ENCODE assay signal across 9 cellular contexts in the genomic region with DNA sequence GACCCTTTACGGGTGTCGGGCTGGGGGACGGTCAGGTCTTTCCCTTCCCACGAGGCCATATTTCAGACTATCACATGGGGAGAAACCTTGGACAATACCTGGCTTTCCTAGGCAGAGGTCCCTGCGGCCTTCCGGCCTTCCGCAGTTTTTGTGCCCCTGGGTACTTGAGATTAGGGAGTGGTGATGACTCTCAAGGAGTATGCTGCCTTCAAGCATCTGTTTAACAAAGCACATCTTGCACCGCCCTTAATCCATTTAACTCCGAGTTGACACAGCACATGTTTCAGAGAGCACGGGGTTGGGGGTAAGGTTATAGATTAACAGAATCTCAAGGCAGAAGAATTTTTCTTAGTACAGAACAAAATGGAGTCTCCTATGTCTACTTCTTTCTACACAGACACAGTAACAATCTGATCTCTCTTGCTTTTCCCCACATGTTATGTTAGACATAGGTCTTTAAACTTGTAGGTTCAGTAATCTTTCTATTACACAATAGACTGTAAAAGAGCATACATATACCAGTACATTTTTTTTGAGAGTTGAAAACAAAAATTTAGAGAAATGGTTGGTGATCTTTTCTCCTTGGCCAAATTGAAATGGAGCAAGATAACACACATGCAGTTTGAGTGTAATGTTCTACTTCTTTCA. TPM values are rescaled to one million over a fixed set of nuclear protein-coding genes. Genes with fewer than 3 reads are reported as not detected.
DNase-seq lines count a peak whose midpoint lies in the region; ATAC-seq and TF ChIP-seq lines count a peak whose summit lies in the region.
"Not testable (repeated sequence)": the region's sequence is repeated elsewhere in the genome, so short reads cannot be mapped to it uniquely, and the experiment has no call there.
"Had no signal": no experiment of that assay in that cellular context is flagged by ENCODE, and none has a peak within 500 bp of the region (broad histone marks: within the 10 kb centered on the region; RNA-seq: fewer than 3 reads in every experiment).

No MANE protein-coding gene starts in this region.

- H3K4me2 ChIP-seq in mesenchymal stem cell (ENCODE audit: low read length, poor library complexity, severe bottlenecking), result peak overlapping the region; percentile 7

- H3K4ac ChIP-seq in mesenchymal stem cell (ENCODE audit: low read depth in 1 of 2, low read length in 2 of 2), result not testable (repeated sequence)

- not testable (repeated sequence) for H2AFZ ChIP-seq in mesenchymal stem cell (ENCODE audit: low read depth, low read length)

- H3K27ac Mint-ChIP-seq in WTC11, result peak overlapping the region; percentile 23; the same call in 1 of the 2 replicates

- peak; percentile 64 for DNase-seq in ELF-1 (ENCODE audit: low read depth, low spot score)
- DNase-seq in NCI-H82 (lab: John Stamatoyannopoulos, UW), result peak; percentile 78
- not testable (repeated sequence) for DNase-seq in WTC11 (ENCODE audit: low spot score); mesenchymal stem cell
- DNase-seq in renal cortical epithelial cell (ENCODE audit: low read depth), result peak; percentile 25

- not testable (repeated sequence) for TF ChIP-seq CTCF in WTC11 (IDR thresholded peaks at IDR 0.05)

- not testable (repeated sequence) for H4K8ac ChIP-seq in mesenchymal stem cell (ENCODE audit: low read length)

- H2BK5ac ChIP-seq in mesenchymal stem cell (ENCODE audit: low read depth, low read length, poor library complexity, severe bottlenecking), result not testable (repeated sequence)

- not testable (repeated sequence) for H3K27me3 ChIP-seq in HUES6 (ENCODE audit: control insufficient read depth, insufficient read depth, low read length); iPS-20b (ENCODE audit: insufficient read depth, low read length); mesenchymal stem cell (ENCODE audit: control insufficient read depth in 1 of 2, insufficient read depth in 1 of 2, low read length in 2 of 2)

- H3K36me3 ChIP-seq in HUES6 (ENCODE audit: control insufficient read depth, insufficient read depth, low read length) (peaks cover 44% of the 10 kb centered on the region), iPS-20b (ENCODE audit: insufficient read depth, low read depth, low read length) (peaks cover 50% of the 10 kb centered on the region), mesenchymal stem cell (ENCODE audit: control insufficient read depth in 1 of 2, insufficient read depth in 2 of 2, low read depth in 1 of 2, low read length in 2 of 2) (peaks cover 14 to 48% of the 10 kb centered on the region in 2 experiments)

- not testable (repeated sequence) for H2AK5ac ChIP-seq in mesenchymal stem cell (ENCODE audit: low read length, severe bottlenecking)

- H3K9ac ChIP-seq in HUES6 (ENCODE audit: low read length), result peak overlapping the region; percentile 66
- H3K9ac ChIP-seq in iPS-20b (ENCODE audit: low read depth, low read length); mesenchymal stem cell (ENCODE audit: low read length): not testable (repeated sequence)

- peaks cover 35% of the 10 kb centered on the region for H3K4me1 Mint-ChIP-seq in WTC11

- POLR2A ChIA-PET in WTC11 (lab: Charles Lee), result not testable (repeated sequence)

- H3K4me1 ChIP-seq in HUES6 (ENCODE audit: control insufficient read depth, insufficient read depth, low read length) (peaks cover 29% of the 10 kb centered on the region), iPS-20b (ENCODE audit: insufficient read depth, low read length) (peaks cover 18% of the 10 kb centered on the region)
- not testable (repeated sequence) for H3K4me1 ChIP-seq in mesenchymal stem cell (ENCODE audit: control insufficient read depth, insufficient read depth, low read depth, low read length)

- H3K27ac ChIP-seq in HUES6 (ENCODE audit: low read depth, low read length), result peak overlapping the region; percentile 82; the same call in 1 of the 2 replicates
- H3K27ac ChIP-seq in iPS-20b (ENCODE audit: low read length), result not testable (repeated sequence)
- H3K27ac ChIP-seq in mesenchymal stem cell (ENCODE audit: low read length, poor library complexity, severe bottlenecking), result peak overlapping the region; percentile 82

- not testable (repeated sequence) for H3K18ac ChIP-seq in mesenchymal stem cell (ENCODE audit: low read depth in 1 of 2, low read length in 2 of 2)

- H3K4me3 ChIP-seq in HUES6 (ENCODE audit: low read depth, low read length); mesenchymal stem cell (ENCODE audit: insufficient read depth in 1 of 2, low read depth in 1 of 2, low read length in 2 of 2): not testable (repeated sequence)
- peak overlapping the region; percentile 8; the same call in 1 of the 2 replicates for H3K4me3 ChIP-seq in iPS-20b (ENCODE audit: low read length)

- ATAC-seq in WTC11, result not testable (repeated sequence)

- peak overlapping the region; percentile 24; the same call in 1 of the 2 replicates for H3K4me3 Mint-ChIP-seq in WTC11

- not testable (repeated sequence) for H3K9me3 ChIP-seq in HUES6 (ENCODE audit: control insufficient read depth, insufficient read depth, low read depth, low read length); iPS-20b (ENCODE audit: insufficient read depth, low read depth, low read length); mesenchymal stem cell (ENCODE audit: control insufficient read depth, low read length)

- H3K79me1 ChIP-seq in mesenchymal stem cell (replicated peaks; ENCODE audit: low read length, poor library complexity, severe bottlenecking), result peaks cover 12% of the 10 kb centered on the region

- H3K27me3 Mint-ChIP-seq in WTC11 (ENCODE audit: low read depth), result not testable (repeated sequence)

- H3K9me3 Mint-ChIP-seq in WTC11, result not testable (repeated sequence)

- H3K14ac ChIP-seq in mesenchymal stem cell (ENCODE audit: low read length in 2 of 2), result not testable (repeated sequence)

- CTCF ChIA-PET in WTC11 (lab: Charles Lee), result not testable (repeated sequence)

- peaks cover 28% of the 10 kb centered on the region for H3K36me3 Mint-ChIP-seq in WTC11

- not testable (repeated sequence) for H2BK12ac ChIP-seq in mesenchymal stem cell (ENCODE audit: low read length in 2 of 2)

- H4K91ac ChIP-seq in mesenchymal stem cell (ENCODE audit: low read length), result not testable (repeated sequence)

- no CpG with 5 or more reads among the region's 10 CpGs for WGBS in mesenchymal stem cell

- not testable (repeated sequence) for H3K23ac ChIP-seq in mesenchymal stem cell (ENCODE audit: low read length in 2 of 2)

- H2BK120ac ChIP-seq in mesenchymal stem cell (ENCODE audit: low read depth, low read length), result not testable (repeated sequence)

- H2BK15ac ChIP-seq in mesenchymal stem cell (ENCODE audit: low read depth, poor library complexity, severe bottlenecking), result not testable (repeated sequence)

RNA-seq across cellular contexts. Expression of gene RMND1, which starts 3.9 kb away (rescaled TPM):
- total RNA-seq in WTC11 (2021), result 18.3 to 23.3 TPM (median 21.0 TPM) in 3 replicates
- polyA plus RNA-seq in mesenchymal stem cell (2013, experiment 1 of 2), result 12.9 TPM
- 12.5 TPM for polyA plus RNA-seq in mesenchymal stem cell (2013, experiment 2 of 2)
- total RNA-seq in renal cortical epithelial cell, result 30.4 and 35.9 TPM in 2 replicates

RNA-seq across cellular contexts. Expression of gene CCDC170, which starts 37.9 kb away (rescaled TPM):
- total RNA-seq in WTC11 (2021) (0.25 to 0.57 TPM (median 0.26 TPM) in 3 replicates), renal cortical epithelial cell (0.17 and 0.25 TPM in 2 replicates)
- polyA plus RNA-seq in mesenchymal stem cell (2013, experiment 1 of 2), result 0.64 TPM
- polyA plus RNA-seq in mesenchymal stem cell (2013, experiment 2 of 2), result 0.75 TPM
- total RNA-seq: CD4-positive, alpha-beta T cell; HT1080 had no signal
